In the genomic region with DNA sequence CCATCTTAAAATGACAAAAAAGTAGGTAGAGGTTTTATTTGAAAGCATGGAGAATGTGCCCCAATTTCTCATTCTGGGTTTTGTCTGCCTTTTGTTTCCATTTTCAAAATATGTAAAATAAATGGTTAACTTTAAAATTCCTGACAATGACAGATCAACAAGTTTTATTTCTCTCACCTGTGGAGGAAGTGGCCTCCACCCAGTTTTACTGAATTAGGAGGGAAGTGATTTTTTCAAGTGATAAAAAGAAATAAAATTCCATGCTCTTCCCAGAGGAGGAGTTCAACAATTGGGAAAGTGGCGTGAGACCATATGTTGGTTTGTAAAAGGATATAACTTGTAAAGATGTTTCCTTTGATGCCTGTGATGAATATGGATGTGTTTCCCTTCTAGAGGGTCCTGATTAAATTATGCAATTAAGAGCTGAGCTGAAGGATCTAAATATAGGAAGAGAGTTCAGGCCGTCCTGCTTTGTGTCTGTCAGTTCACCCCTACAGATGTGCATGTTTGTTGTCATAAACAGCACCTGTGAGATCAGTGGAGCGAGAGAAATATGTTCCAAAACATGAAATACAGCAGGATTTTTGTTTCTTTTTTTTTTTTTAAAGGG, we compare ENCODE assay signal across 11 cellular contexts. TPM values are rescaled to one million over a fixed set of nuclear protein-coding genes. Genes with fewer than 3 reads are reported as not detected.
DNase-seq lines count a peak whose midpoint lies in the region; ATAC-seq and TF ChIP-seq lines count a peak whose summit lies in the region.
"Had no signal": no experiment of that assay in that cellular context is flagged by ENCODE, and none has a peak within 500 bp of the region (broad histone marks: within the 10 kb centered on the region; RNA-seq: fewer than 3 reads in every experiment).

No MANE protein-coding gene starts in this region.

- H3K27ac ChIP-seq in BLaER1: peak overlapping the region; percentile 67

- ATAC-seq in GM19372 (IDR thresholded peaks at IDR 0.05; ENCODE audit: low read depth, unreplicated experiment) (peak; percentile 61), HG02884 (IDR thresholded peaks at IDR 0.05; ENCODE audit: unreplicated experiment) (peak; percentile 49), T-helper 17 cell (no peak), natural killer cell (no peak)
- ATAC-seq: activated CD8-positive, alpha-beta T cell treated with anti-CD3 and anti-CD28 coated beads, Interleukin-2, amount 10 ng/mL, durations not matched to agents 7 days and 5 days had no signal

- peaks cover 8% of the 10 kb centered on the region; the same call in 1 of the 2 replicates for H4K20me1 ChIP-seq in BLaER1

- H3K27ac Mint-ChIP-seq in T-helper 17 cell: peak overlapping the region; percentile 27
- H3K27ac Mint-ChIP-seq in natural killer cell: no peak overlapping the region
- H3K27ac Mint-ChIP-seq: activated CD8-positive, alpha-beta T cell treated with anti-CD3 and anti-CD28 coated beads, Interleukin-2, amount 10 ng/mL, durations not matched to agents 7 days and 5 days had no signal

- no peaks in the 10 kb centered on the region for H3K9me3 Mint-ChIP-seq in natural killer cell

- H3K27me3 ChIP-seq in BLaER1: no peaks in the 10 kb centered on the region
- H3K27me3 ChIP-seq: transverse colon had no signal

- H3K4me3 Mint-ChIP-seq in T-helper 17 cell (no peak overlapping the region), natural killer cell (no peak overlapping the region)
- H3K4me3 Mint-ChIP-seq: activated CD8-positive, alpha-beta T cell treated with anti-CD3 and anti-CD28 coated beads, Interleukin-2, amount 10 ng/mL, durations not matched to agents 7 days and 5 days had no signal

- H3K36me3 Mint-ChIP-seq in T-helper 17 cell (ENCODE audit: low read depth) (no peaks in the 10 kb centered on the region), natural killer cell (no peaks in the 10 kb centered on the region)

- DNase-seq in T-helper 17 cell (no peak), natural killer cell (no peak), DMS79 treated with DMSO at 0.1 percent for 48 hours (lab: John Stamatoyannopoulos, UW) (no peak), cortex of kidney (lab: John Stamatoyannopoulos, UW) (no peak), NCI-H1417 treated with DMSO at 0.1 percent for 48 hours (lab: John Stamatoyannopoulos, UW) (no peak)
- DNase-seq: activated CD8-positive, alpha-beta T cell treated with anti-CD3 and anti-CD28 coated beads, Interleukin-2, amount 10 ng/mL, durations not matched to agents 7 days and 5 days; NCI-H510A treated with DMSO at 0.1 percent for 48 hours; transverse colon had no signal

- peak overlapping the region; percentile 10; the same call in 1 of the 2 replicates for H3K9ac ChIP-seq in BLaER1

- intact Hi-C loops in natural killer cell (cut with micrococcal nuclease): no loop called here

- peak overlapping the region; percentile 9; the same call in 1 of the 2 replicates for H3K4me3 ChIP-seq in BLaER1
- H3K4me3 ChIP-seq: transverse colon had no signal

- peak overlapping the region; percentile 72 for H3K4me2 ChIP-seq in BLaER1

- no peak for TF ChIP-seq CTCF in natural killer cell (IDR thresholded peaks at IDR 0.05)

- peaks cover 50% of the 10 kb centered on the region for H3K4me1 ChIP-seq in BLaER1

- peaks cover 4% of the 10 kb centered on the region; the same call in 1 of the 2 replicates for H3K36me3 ChIP-seq in BLaER1
- H3K36me3 ChIP-seq: transverse colon had no signal

- no peaks in the 10 kb centered on the region for H3K27me3 Mint-ChIP-seq in T-helper 17 cell
- H3K27me3 Mint-ChIP-seq in natural killer cell (ENCODE audit: low read depth in 2 of 2): no peaks in the 10 kb centered on the region

- H3K9me3 ChIP-seq in BLaER1 (no peaks in the 10 kb centered on the region; the same call in 1 of the 2 replicates), T-helper 17 cell (ENCODE audit: control insufficient read depth, low read length, poor library complexity, severe bottlenecking) (no peaks in the 10 kb centered on the region)
- H3K9me3 ChIP-seq: transverse colon had no signal

- H3K4me1 Mint-ChIP-seq in T-helper 17 cell (peaks cover 36% of the 10 kb centered on the region), natural killer cell (peaks cover 0 to under 1% of the 10 kb centered on the region in 2 donors)

RNA-seq across cellular contexts. Expression of a gene that starts 19.5 kb away (rescaled TPM):
- total RNA-seq in T-helper 17 cell (10 to 100 TPM in 1 of 2 donors, 1 to 10 TPM in 1; 1.3 to 16.7 TPM), natural killer cell (10 to 100 TPM in 1 of 3 donors, 1 to 10 TPM in 2; 2.2 to 12.8 (median 9.9) TPM)

Comparison
In these comparisons a context has a peak if more than half of its experiments do, and no peak if none do; other contexts are left out.
1. ATAC-seq: peak in GM19372 (single experiment) and HG02884 (single experiment); none in T-helper 17 cell (single experiment) and natural killer cell (0 of 3).